Comparison of ENCODE assay signal across 14 cellular contexts in the genomic region with DNA sequence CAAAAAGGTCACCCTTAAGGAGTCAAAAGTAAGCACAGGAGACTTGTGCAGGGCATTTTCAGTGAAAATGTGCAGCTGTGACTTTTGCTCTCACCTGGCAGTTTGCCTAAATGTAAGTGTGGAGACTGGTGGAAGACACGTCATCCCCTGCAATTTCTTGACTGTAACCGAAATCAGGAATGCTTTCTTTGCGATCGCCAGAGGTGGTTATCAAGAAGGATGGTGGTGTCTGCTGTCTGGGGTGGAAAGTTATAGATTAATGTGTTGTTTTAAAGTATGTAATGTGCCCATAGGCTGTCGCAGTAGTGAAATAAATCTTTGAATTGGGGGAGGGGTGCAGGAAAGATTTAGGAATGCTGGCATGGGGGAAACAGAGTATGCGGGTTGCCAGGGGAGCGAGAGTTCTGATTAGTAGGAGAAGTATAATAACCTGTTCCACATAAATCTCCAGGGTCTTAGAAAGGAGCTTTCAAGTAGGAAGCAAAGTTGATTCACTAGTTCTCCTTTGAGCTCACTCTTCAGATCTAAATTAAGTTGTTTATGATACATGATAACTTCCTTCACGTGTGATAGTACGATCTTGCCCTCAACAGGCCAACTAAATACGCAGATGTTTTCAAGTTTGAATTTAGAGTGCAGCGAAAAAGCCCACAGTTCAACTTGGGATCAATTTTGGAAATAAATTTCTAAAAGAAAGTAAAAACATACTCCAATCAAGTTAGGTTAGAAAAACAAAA.
DNase-seq lines count a peak whose midpoint lies in the region; ATAC-seq lines count a peak whose summit lies in the region.
"Had no signal": no experiment of that assay in that cellular context is flagged by ENCODE, and none has a peak within 500 bp of the region (broad histone marks: within the 10 kb centered on the region; RNA-seq: fewer than 3 reads in every experiment).

No MANE protein-coding gene starts in this region.

- H3K9ac ChIP-seq in skeletal muscle satellite cell (ENCODE audit: low read depth, low read length): peak overlapping the region; percentile 42

- peaks cover 6% of the 10 kb centered on the region for H3K4me1 ChIP-seq in skeletal muscle satellite cell (ENCODE audit: control insufficient read depth, insufficient read depth, low read length)
- H3K4me1 ChIP-seq: Peyer's patch had no signal

- in situ Hi-C loops in G401 (cut with HindIII; ENCODE audit: low sequenced_read_pairs): no loop called here

- no peaks in the 10 kb centered on the region for H3K9me3 ChIP-seq in skeletal muscle satellite cell (replicated peaks; ENCODE audit: low read length)
- H3K9me3 ChIP-seq: Peyer's patch had no signal

- H3K4me2 ChIP-seq in skeletal muscle satellite cell (ENCODE audit: low read length): peak overlapping the region; percentile 87

- no peaks in the 10 kb centered on the region for H3K27me3 ChIP-seq in skeletal muscle satellite cell (ENCODE audit: control insufficient read depth, insufficient read depth, low read length)
- H3K27me3 ChIP-seq: Peyer's patch had no signal

- peak overlapping the region; percentile 65 for H3K4me3 ChIP-seq in skeletal muscle satellite cell (ENCODE audit: low read length)

- DNase-seq in HT-29 (ENCODE audit: low spot score): peak; percentile 73
- peak; percentile 86 for DNase-seq in amniotic epithelial cell (ENCODE audit: low read depth)
- peak; percentile 61 for DNase-seq in iris pigment epithelial cell (ENCODE audit: low read depth)
- no peak for DNase-seq in activated CD8-positive, alpha-beta memory T cell treated with anti-CD3 and anti-CD28 coated beads for 24 hours
- DNase-seq in G401 (ENCODE audit: low spot score): no peak
- no peak for DNase-seq in ecto neural progenitor cell (ENCODE audit: low spot score)
- DNase-seq: activated naive CD8-positive, alpha-beta T cell treated with anti-CD3 and anti-CD28 coated beads, Interleukin-2, amount 10 ng/mL, durations not matched to agents 7 days and 5 days; COR-L47; KBM-7; natural killer cell; stimulated activated naive CD4-positive, alpha-beta T cell treated with Interleukin-2 at 50 U/mL for 16 hours had no signal

- H3K36me3 ChIP-seq in skeletal muscle satellite cell (ENCODE audit: insufficient read depth, low read length): no peaks in the 10 kb centered on the region
- H3K36me3 ChIP-seq: Peyer's patch had no signal

- no peak for ATAC-seq in HG03571 (IDR thresholded peaks at IDR 0.05; ENCODE audit: unreplicated experiment)
- ATAC-seq: natural killer cell had no signal

Comparison
In these comparisons a context has a peak if more than half of its experiments do, and no peak if none do; other contexts are left out.
1. DNase-seq: peak in HT-29 (single experiment), amniotic epithelial cell (single experiment) and iris pigment epithelial cell (single experiment); none in activated CD8-positive, alpha-beta memory T cell treated with anti-CD3 and anti-CD28 coated beads for 24 hours (single experiment), G401 (single experiment) and ecto neural progenitor cell (single experiment).